ENCODE assay signal across 12 cellular contexts in genomic region chr20:59752704-59753460, GRCh38.
A peak's percentile ranks its signal among the peaks of the same experiment; 100 is the strongest.
DNase-seq lines count a peak whose midpoint lies in the region; ATAC-seq and TF ChIP-seq lines count a peak whose summit lies in the region.
"Had no signal": no experiment of that assay in that cellular context is flagged by ENCODE, and none has a peak within 500 bp of the region (broad histone marks: within the 10 kb centered on the region; RNA-seq: fewer than 3 reads in every experiment).

No MANE protein-coding gene starts in this region.

- no peak overlapping the region for H3K4me3 ChIP-seq in upper lobe of left lung
- no peak overlapping the region for H3K4me3 ChIP-seq in suprapubic skin
- H3K4me3 ChIP-seq: thoracic aorta had no signal

- H3K36me3 ChIP-seq in upper lobe of left lung (no peaks in the 10 kb centered on the region), suprapubic skin (no peaks in the 10 kb centered on the region)
- H3K36me3 ChIP-seq: thoracic aorta had no signal

- WGBS in upper lobe of left lung, 2 donors, result 58% methylated on average over 15 to 20 of the region's 20 CpGs
- WGBS in suprapubic skin, result 37% methylated on average over 19 of the region's 20 CpGs

- in situ Hi-C loops in GM13977 (cut with MboI; ENCODE audit: low pct_unique_long_range_greater_than_20kb, low sequenced_read_pairs, unreplicated experiment), result no loop called here

- TF ChIP-seq EP300 in upper lobe of left lung (IDR thresholded peaks at IDR 0.05), result no peak
- TF ChIP-seq EP300 in suprapubic skin (IDR thresholded peaks at IDR 0.05), result no peak

- intact Hi-C loops in left ventricle myocardium superior (cut with micrococcal nuclease), result loop anchor here (5.0 kb wide), 1 partner anchor 151 kb away; the partner anchor contains the start of gene PHACTR3

- peak; percentile 40 for ATAC-seq in GM21515 (IDR thresholded peaks at IDR 0.05; ENCODE audit: unreplicated experiment)
- ATAC-seq in HG03378 (IDR thresholded peaks at IDR 0.05; ENCODE audit: unreplicated experiment), result peak; percentile 25
- ATAC-seq in left ventricle myocardium superior, result peak; percentile 68
- no peak for ATAC-seq in upper lobe of left lung (ENCODE audit: low FRiP score in 2 of 2)
- ATAC-seq in esophagus mucosa, result no peak

- no peak for TF ChIP-seq CTCF in GM13977 (IDR thresholded peaks at IDR 0.05; ENCODE audit: extremely low read depth, insufficient read depth, missing control alignments)
- no peak for TF ChIP-seq CTCF in upper lobe of left lung (IDR thresholded peaks at IDR 0.05)
- TF ChIP-seq CTCF in suprapubic skin (IDR thresholded peaks at IDR 0.05), result no peak

- H3K27ac ChIP-seq in upper lobe of left lung (no peak overlapping the region), suprapubic skin (no peak overlapping the region)
- H3K27ac ChIP-seq: thoracic aorta had no signal

- peaks cover 0 to 3% (median 0%) of the 10 kb centered on the region in 4 donors for H3K27me3 ChIP-seq in upper lobe of left lung
- peaks cover 71% of the 10 kb centered on the region for H3K27me3 ChIP-seq in suprapubic skin

- H3K4me1 ChIP-seq in upper lobe of left lung, result peaks cover 13 to 23% (median 17%) of the 10 kb centered on the region in 4 donors
- peaks cover 31% of the 10 kb centered on the region for H3K4me1 ChIP-seq in suprapubic skin

- TF ChIP-seq POLR2A in upper lobe of left lung (IDR thresholded peaks at IDR 0.05), result no peak
- no peak for TF ChIP-seq POLR2A in suprapubic skin (IDR thresholded peaks at IDR 0.05)

- DNase-seq in GM13977 (ENCODE audit: low spot score), result peak; percentile 59
- DNase-seq in left ventricle myocardium superior, result peak; percentile 69
- no peak for DNase-seq in upper lobe of left lung
- DNase-seq in suprapubic skin (ENCODE audit: low spot score in 2 of 2), result no peak
- no peak for DNase-seq in amniotic stem cell (lab: John Stamatoyannopoulos, UW)
- DNase-seq: DMS79, immature natural killer cell, NCI-H510A treated with DMSO at 0.1 percent for 48 hours had no signal

- H3K9me3 ChIP-seq in upper lobe of left lung (no peaks in the 10 kb centered on the region), suprapubic skin (no peaks in the 10 kb centered on the region)
- H3K9me3 ChIP-seq: thoracic aorta had no signal

Comparison
In these comparisons a context has a peak if more than half of its experiments do, and no peak if none do; other contexts are left out.
1. DNase-seq: peak in GM13977 (single experiment) and left ventricle myocardium superior (single experiment); none in upper lobe of left lung (0 of 2), suprapubic skin (0 of 2) and amniotic stem cell (single experiment).
2. ATAC-seq: peak in GM21515 (single experiment), HG03378 (single experiment) and left ventricle myocardium superior (single experiment); none in upper lobe of left lung (0 of 2) and esophagus mucosa (single experiment).